Comparison of ENCODE assay signal across 1 cellular context in genomic region chr15:67511606-67512005, GRCh38.
TF ChIP-seq lines count a peak whose summit lies in the region.

No MANE protein-coding gene starts in this region.

TF ChIP-seq in HEK293, 187 proteins besides CTCF, POLR2A, EP300 and RAD21 (continued from another document):
- TF ChIP-seq ZNF362 (tag by site-specific recombination; IDR thresholded peaks at IDR 0.05) (peak; percentile 88), PRDM6 (tag by site-specific recombination; IDR thresholded peaks at IDR 0.05) (no peak), ZNF768 (tag by site-specific recombination; IDR thresholded peaks at IDR 0.05) (0 out of 2 replicates have a peak, but pooled peaks have one; percentile 3)
